8 cellular contexts compared by ENCODE assay signal in the genomic region with DNA sequence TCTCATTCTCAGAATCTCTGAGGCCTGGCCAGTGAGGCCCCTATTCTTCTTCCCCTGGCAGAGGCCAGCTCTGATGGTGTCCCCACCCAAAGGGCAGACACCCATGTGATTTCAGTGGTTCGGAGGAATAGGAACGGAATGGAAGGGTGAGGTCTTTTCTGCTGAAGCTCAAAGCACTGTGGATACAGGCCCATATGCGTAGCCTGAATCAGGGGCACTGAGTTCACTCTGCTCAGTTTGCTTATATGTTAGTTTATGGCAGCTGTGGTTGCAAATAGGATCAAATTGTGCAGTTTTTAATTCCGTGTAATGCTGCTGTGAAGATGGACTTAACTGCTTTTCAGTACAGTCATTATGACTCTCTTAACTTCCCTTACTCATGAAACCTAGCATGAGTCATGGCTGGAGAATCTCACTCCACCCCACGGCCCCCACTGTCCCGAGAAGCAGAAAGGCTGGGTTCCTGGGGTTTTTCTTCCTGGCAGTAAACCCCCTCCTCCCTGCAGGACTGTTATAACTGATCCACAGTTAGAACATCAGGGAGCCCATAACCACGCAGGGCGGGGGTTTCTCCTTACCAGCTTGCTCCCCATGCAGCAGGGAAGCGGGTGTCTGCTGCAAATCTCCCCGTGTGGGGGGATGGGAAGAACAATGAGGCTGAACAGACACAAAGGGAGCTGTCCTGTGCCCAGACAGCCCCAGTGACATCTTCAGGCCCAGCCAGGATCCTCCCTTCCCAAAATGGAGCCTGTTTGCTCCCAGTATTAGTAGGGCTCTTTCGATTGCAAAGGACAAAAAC.
DNase-seq lines count a peak whose midpoint lies in the region; ATAC-seq, FAIRE-seq and TF ChIP-seq lines count a peak whose summit lies in the region.

No MANE protein-coding gene starts in this region.

- H3K36me3 ChIP-seq in HCT116 (ENCODE audit: control insufficient read depth in 1 of 2, insufficient read depth in 2 of 2, low read length in 2 of 2) (no peaks in the 10 kb centered on the region), HepG2 (replicated peaks in 1 of 2; ENCODE audit: control insufficient read depth in 1 of 2, insufficient read depth in 2 of 2, low read length in 2 of 2) (no peaks in the 10 kb centered on the region), tibial artery (no peaks in the 10 kb centered on the region)

- peak overlapping the region; percentile 60 for H3K4me3 Mint-ChIP-seq in MCF 10A (ENCODE audit: unreplicated experiment)

- peaks cover 43% of the 10 kb centered on the region for H3K4me1 Mint-ChIP-seq in MCF 10A (ENCODE audit: insufficient read depth, unreplicated experiment)

- H3K27me3 Mint-ChIP-seq in MCF 10A (ENCODE audit: insufficient read depth, unreplicated experiment) = no peaks in the 10 kb centered on the region

- CTCF ChIA-PET in HCT116 (lab: Charles Lee) = no interaction called here
- CTCF ChIA-PET in MCF 10A (lab: Yijun Ruan, JAX) = interaction anchor here (0.7 kb wide), 1 partner anchor 39 kb away, joined by 4 read pairs; no protein-coding TSS in a partner anchor
- CTCF ChIA-PET in HepG2 (lab: Yijun Ruan, JAX; ENCODE audit: low intra/inter-chr PET ratio, low total read pairs) = no interaction called here

- H3K9me3 Mint-ChIP-seq in MCF 10A (ENCODE audit: unreplicated experiment) = no peaks in the 10 kb centered on the region

- H3K9me3 ChIP-seq in HCT116 (ENCODE audit: control insufficient read depth in 1 of 2, insufficient read depth in 1 of 2, low read depth in 1 of 2, low read length in 2 of 2) (no peaks in the 10 kb centered on the region), HepG2 (ENCODE audit: low read length) (no peaks in the 10 kb centered on the region), tibial artery (no peaks in the 10 kb centered on the region)

- H3K4me2 ChIP-seq in HCT116 (ENCODE audit: low read length) (peak overlapping the region; percentile 93), HepG2 (ENCODE audit: low read depth, low read length) (peak overlapping the region; percentile 84)

- H3K27ac Mint-ChIP-seq in MCF 10A (ENCODE audit: low read depth, unreplicated experiment) = peak overlapping the region; percentile 98

- WGBS in HepG2 (ENCODE audit: low lambda C conversion rate) = 22% methylated on average over 7 of the region's 11 CpGs

- H4K20me1 ChIP-seq in HCT116 (ENCODE audit: insufficient read depth) = no peaks in the 10 kb centered on the region
- H4K20me1 ChIP-seq in HepG2 (ENCODE audit: insufficient read depth, low read length) = no peaks in the 10 kb centered on the region

- H3K36me3 Mint-ChIP-seq in MCF 10A (ENCODE audit: insufficient read depth, unreplicated experiment) = peaks cover 7% of the 10 kb centered on the region

- H2AFZ ChIP-seq in HCT116 (ENCODE audit: low read depth, low read length, poor library complexity, severe bottlenecking) (no peak overlapping the region), HepG2 (ENCODE audit: low read length) (no peak overlapping the region)

- DNase-seq in GM12891 (ENCODE audit: insufficient read length, low spot score) = peak; percentile 38
- peak; percentile 76 for DNase-seq in HCT116 (ENCODE audit: low read depth, low spot score)
- DNase-seq in NCI-H226 = peak; percentile 89
- peak; percentile 91 for DNase-seq in MCF 10A (ENCODE audit: unreplicated experiment)
- DNase-seq in HepG2 (ENCODE audit: low spot score) = peak; percentile 78
- DNase-seq in tibial artery = peak; percentile 76 to 82
- DNase-seq in activated gamma-delta T cell treated with Interleukin-2 at 50 U/mL for 16 hours = no peak
- DNase-seq in GM19239 (ENCODE audit: insufficient read length, low spot score) = no peak

- RAD21 ChIA-PET in HCT116 (lab: Charles Lee; ENCODE audit: low non-redundant PET in 1 of 2, low total read pairs in 2 of 2, uncharacterized antibody in 2 of 2, unreplicated experiment in 2 of 2) = no interaction called here

- peak; percentile 37; the same call in 1 of the 2 replicates for TF ChIP-seq RAD21 in HCT116 (IDR thresholded peaks at IDR 0.05; ENCODE audit: low read depth)
- TF ChIP-seq RAD21 in HepG2 (CRISPR knock-in tag; IDR thresholded peaks at IDR 0.05) = no peak

- H3K9me2 ChIP-seq in HCT116 (ENCODE audit: insufficient read depth) = no peaks in the 10 kb centered on the region

- H3K27me3 ChIP-seq in HCT116 (ENCODE audit: insufficient read depth, low read length) (no peaks in the 10 kb centered on the region), HepG2 (ENCODE audit: control insufficient read depth in 1 of 2, insufficient read depth in 2 of 2, low read length in 2 of 2) (no peaks in the 10 kb centered on the region), tibial artery (no peaks in the 10 kb centered on the region)

- H3K79me2 ChIP-seq in HCT116 (ENCODE audit: insufficient read depth, low read length) (no peaks in the 10 kb centered on the region), HepG2 (ENCODE audit: insufficient read depth, low read length) (no peaks in the 10 kb centered on the region)

- FAIRE-seq in GM12891 (lab: Jason Lieb, UNC) (peak; percentile 75), HepG2 (lab: Jason Lieb, UNC) (no peak), GM19239 (lab: Jason Lieb, UNC) (no peak)

- peak overlapping the region; percentile 11 to 55 for H3K4me3 ChIP-seq in HCT116 (replicated peaks in 1 of 2; ENCODE audit: low read depth in 1 of 2, low read length in 2 of 2)
- peak overlapping the region; percentile 8 to 56 (median 38); a peak in 5 of 6 replicates for H3K4me3 ChIP-seq in HepG2 (replicated peaks in 1 of 3; ENCODE audit: insufficient read depth in 1 of 3, low read depth in 2 of 3, low read length in 3 of 3)
- H3K4me3 ChIP-seq in tibial artery = peak overlapping the region; percentile 23 to 29

- H3K9ac ChIP-seq in HCT116 (ENCODE audit: low read length) = peak overlapping the region; percentile 75
- peak overlapping the region; percentile 70 for H3K9ac ChIP-seq in HepG2 (ENCODE audit: insufficient read depth, low read depth, low read length)

- TF ChIP-seq CTCF in HCT116 (IDR thresholded peaks at IDR 0.05 in 2 of 3, conservative IDR thresholded peaks at IDR 0.05 in 1 of 3; ENCODE audit: borderline replicate concordance in 1 of 3, insufficient read depth in 1 of 3, low read depth in 2 of 3, low read length in 2 of 3) (no peak), MCF 10A (IDR thresholded peaks at IDR 0.05; ENCODE audit: unreplicated experiment) (no peak), HepG2 (CRISPR knock-in tag; IDR thresholded peaks at IDR 0.05) (no peak), tibial artery (IDR thresholded peaks at IDR 0.05) (no peak)

- no peak for TF ChIP-seq POLR2A in GM12891 (IDR thresholded peaks at IDR 0.05; ENCODE audit: low read depth, low read length)
- TF ChIP-seq POLR2A in HCT116 (IDR thresholded peaks at IDR 0.05; ENCODE audit: borderline replicate concordance, extremely low read depth, insufficient read depth, insufficient read length) = no peak
- TF ChIP-seq POLR2A in HepG2 (IDR thresholded peaks at IDR 0.05; ENCODE audit: insufficient read depth in 1 of 2, low read depth in 2 of 2, low read length in 2 of 2) = no peak

- H3K4me1 ChIP-seq in HCT116 (ENCODE audit: control insufficient read depth in 1 of 2, insufficient read depth in 2 of 2, low read length in 2 of 2) (peaks cover 27 to 39% of the 10 kb centered on the region in 2 experiments), HepG2 (ENCODE audit: insufficient read depth, low read length) (peaks cover 59% of the 10 kb centered on the region), tibial artery (peaks cover 6 to 36% (median 35%) of the 10 kb centered on the region in 4 donors)

- in situ Hi-C loops in HepG2 (cut with HindIII; ENCODE audit: extremely low pct_ligation_motif_present, low pct_unique_long_range_greater_than_20kb) = loop anchor here (10.0 kb wide), 1 partner anchor 479 kb away; no protein-coding TSS in a partner anchor

- TF ChIP-seq EP300 in HepG2 (IDR thresholded peaks at IDR 0.05; ENCODE audit: low read depth in 2 of 2, low read length in 2 of 2) (peak in 1 of 2 experiments; percentile 43; a peak in 1 of 4 replicates), HepG2 (CRISPR knock-in tag; IDR thresholded peaks at IDR 0.05; ENCODE audit: borderline replicate concordance) (0 out of 2 replicates have a peak, but pooled peaks have one; percentile 22)

- intact Hi-C loops in HCT116 (cut with micrococcal nuclease) = loop anchor here (5.0 kb wide), 1 partner anchor 74 kb away; no protein-coding TSS in a partner anchor
- intact Hi-C loops in MCF 10A (cut with micrococcal nuclease) = loop anchor here (2.0 to 10.0 kb wide), 2 partner anchors 45 to 71 kb away; no protein-coding TSS in a partner anchor
- intact Hi-C loops in HepG2 (cut with micrococcal nuclease; ENCODE audit: unreplicated experiment) = loop anchor here (1.0 to 5.0 kb wide), 5 partner anchors 61 to 478 kb away; a partner anchor contains a TSS
- intact Hi-C loops in tibial artery (cut with DNase I; ENCODE audit: low total_unique reads) = no loop called here

- ATAC-seq in HCT116 (peak; percentile 85), HepG2 (peak; percentile 20)

- H3K27ac ChIP-seq in HCT116 (ENCODE audit: low read depth, low read length) = peak overlapping the region; percentile 91
- peak overlapping the region; percentile 87 for H3K27ac ChIP-seq in HepG2 (ENCODE audit: extremely low read length, insufficient read depth, low read length)
- H3K27ac ChIP-seq in tibial artery = peak overlapping the region; percentile 80 to 88

- BruUV-seq in HCT116 (replicated peaks; lab: Mats Ljungman, UMichigan) (no TSS peak), MCF 10A (replicated peaks; lab: Mats Ljungman, UMichigan) (no TSS peak), HepG2 (replicated peaks; lab: Mats Ljungman, UMichigan) (TSS peak; percentile 84)

- POLR2A ChIA-PET in HCT116 (lab: Charles Lee) (no interaction called here), MCF 10A (lab: Yijun Ruan, JAX) (interaction anchor here (0.9 to 3.4 kb wide), 8 partner anchors 10 to 659 kb away, joined by 3 to 17 read pairs (median 4); a partner anchor contains a TSS), HepG2 (lab: Yijun Ruan, JAX) (interaction anchor here (0.8 to 2.1 kb wide), 6 partner anchors 13 to 381 kb away, joined by 3 to 14 read pairs (median 5); a partner anchor contains a TSS)

TF ChIP-seq in GM12891, 5 proteins besides CTCF, POLR2A, EP300 and RAD21 (continues in another document):
- TF ChIP-seq TAF1 (IDR thresholded peaks at IDR 0.05; ENCODE audit: low read depth, low read length) (no peak), POU2F2 (IDR thresholded peaks at IDR 0.05; ENCODE audit: low read depth, low read length) (no peak), PAX5 (IDR thresholded peaks at IDR 0.05; ENCODE audit: insufficient read depth, low read length, severe bottlenecking) (no peak)

TF ChIP-seq in HCT116, 20 proteins besides CTCF, POLR2A, EP300 and RAD21 (continues in another document):
- TF ChIP-seq TCF7L2 (IDR thresholded peaks at IDR 0.05; ENCODE audit: borderline replicate concordance, extremely low read depth, insufficient read depth, insufficient read length) (peak; percentile 31), CBX3 (IDR thresholded peaks at IDR 0.05; ENCODE audit: low read depth) (peak; percentile 57; the same call in 1 of the 2 replicates)

Comparison
In these comparisons a context has a peak if more than half of its experiments do, and no peak if none do; other contexts are left out.
1. DNase-seq: peak in GM12891 (single experiment), HCT116 (single experiment), NCI-H226 (single experiment), MCF 10A (single experiment), HepG2 (single experiment) and tibial artery (2 of 2); none in activated gamma-delta T cell treated with Interleukin-2 at 50 U/mL for 16 hours (single experiment) and GM19239 (single experiment).
2. Peak in every context shown above with its lines, with median percentiles within 50 percentile points of each other: H3K27ac ChIP-seq and H3K4me3 ChIP-seq.